Comparison of ENCODE assay signal across 21 cellular contexts in genomic region chr2:218990612-218991011, GRCh38. TPM values are rescaled to one million over a fixed set of nuclear protein-coding genes. Genes with fewer than 3 reads are reported as not detected.
DNase-seq lines count a peak whose midpoint lies in the region; ATAC-seq and TF ChIP-seq lines count a peak whose summit lies in the region.
"Had no signal": no experiment of that assay in that cellular context is flagged by ENCODE, and none has a peak within 500 bp of the region (broad histone marks: within the 10 kb centered on the region; RNA-seq: fewer than 3 reads in every experiment).

No MANE protein-coding gene starts in this region.

- H3K4me3 Mint-ChIP-seq in GM23338 = no peak overlapping the region
- no peak overlapping the region for H3K4me3 Mint-ChIP-seq in activated T-helper 1 cell treated with anti-CD3 and anti-CD28 coated beads, Interleukin-12 subunit alpha, Interleukin-12 subunit beta, Interleukin-2, Interleukin-4 antibody, amounts not matched to agents 30 ng/mL and 10 ng/mL and 1 ng/mL, durations not matched to agents 14 hours and 24 hours and 36 hours
- H3K4me3 Mint-ChIP-seq in stimulated activated naive B cell treated with anti-CD40 and anti-IgM and Interleukin-4, amounts not matched to agents 10 μg/mL and 1 μg/mL and 100 μg/mL, for 72 hours = no peak overlapping the region

- no peak overlapping the region for H3K4me2 ChIP-seq in GM23338
- H3K4me2 ChIP-seq: A549, KMS-11 had no signal

- intact Hi-C loops in activated T-helper 1 cell treated with anti-CD3 and anti-CD28 coated beads, Interleukin-12 subunit alpha, Interleukin-12 subunit beta, Interleukin-2, Interleukin-4 antibody, amounts not matched to agents 30 ng/mL and 10 ng/mL and 1 ng/mL, durations not matched to agents 14 hours and 24 hours and 36 hours (cut with micrococcal nuclease) = no loop called here
- intact Hi-C loops in sigmoid colon (cut with DNase I) = loop anchor here (10.0 kb wide), 1 partner anchor 164 kb away; no protein-coding TSS in a partner anchor

- H2AFZ ChIP-seq in GM23338 = no peak overlapping the region

- H3K9me2 ChIP-seq in GM23338 (ENCODE audit: insufficient read depth) = no peaks in the 10 kb centered on the region

- no peak overlapping the region for H3K27ac Mint-ChIP-seq in GM23338
- peak overlapping the region; percentile 44 for H3K27ac Mint-ChIP-seq in activated T-helper 1 cell treated with anti-CD3 and anti-CD28 coated beads, Interleukin-12 subunit alpha, Interleukin-12 subunit beta, Interleukin-2, Interleukin-4 antibody, amounts not matched to agents 30 ng/mL and 10 ng/mL and 1 ng/mL, durations not matched to agents 14 hours and 24 hours and 36 hours
- no peak overlapping the region for H3K27ac Mint-ChIP-seq in stimulated activated naive B cell treated with anti-CD40 and anti-IgM and Interleukin-4, amounts not matched to agents 10 μg/mL and 1 μg/mL and 100 μg/mL, for 72 hours
- H3K27ac Mint-ChIP-seq: CD4-positive, alpha-beta memory T cell had no signal

- H3F3A ChIP-seq in GM23338 (replicated peaks; ENCODE audit: low read depth) = peaks cover 4% of the 10 kb centered on the region; the same call in 1 of the 2 replicates

- H3K9me3 ChIP-seq in iPS-15b (ENCODE audit: control insufficient read depth, insufficient read depth, low read length) = no peaks in the 10 kb centered on the region
- H3K9me3 ChIP-seq in sigmoid colon = no peaks in the 10 kb centered on the region
- H3K9me3 ChIP-seq: A549, HAP-1 had no signal

- peaks cover 99% of the 10 kb centered on the region for H3K27me3 Mint-ChIP-seq in GM23338 (ENCODE audit: insufficient read depth, low read depth, poor library complexity)
- H3K27me3 Mint-ChIP-seq in activated T-helper 1 cell treated with anti-CD3 and anti-CD28 coated beads, Interleukin-12 subunit alpha, Interleukin-12 subunit beta, Interleukin-2, Interleukin-4 antibody, amounts not matched to agents 30 ng/mL and 10 ng/mL and 1 ng/mL, durations not matched to agents 14 hours and 24 hours and 36 hours (ENCODE audit: insufficient read depth) = peaks cover 90% of the 10 kb centered on the region
- peaks cover 84 to 93% of the 10 kb centered on the region in 2 donors for H3K27me3 Mint-ChIP-seq in stimulated activated naive B cell treated with anti-CD40 and anti-IgM and Interleukin-4, amounts not matched to agents 10 μg/mL and 1 μg/mL and 100 μg/mL, for 72 hours

- TF ChIP-seq CTCF in GM23338 (conservative IDR thresholded peaks at IDR 0.05; ENCODE audit: low read depth in 2 of 2) (no peak), sigmoid colon (IDR thresholded peaks at IDR 0.05) (no peak)

- no peak for ATAC-seq in GM23338
- no peak for ATAC-seq in HG03460 (IDR thresholded peaks at IDR 0.05; ENCODE audit: unreplicated experiment)
- no peak for ATAC-seq in stimulated activated naive B cell treated with anti-CD40 and anti-IgM and Interleukin-4, amounts not matched to agents 10 μg/mL and 1 μg/mL and 100 μg/mL, for 72 hours (replicated peaks)
- ATAC-seq: A549 had no signal

- H4K20me1 ChIP-seq in GM23338 (replicated peaks; ENCODE audit: insufficient read depth) = peaks cover 18% of the 10 kb centered on the region; the same call in 1 of the 2 replicates

- no peak overlapping the region for H3K4me3 ChIP-seq in GM23338
- peak overlapping the region; percentile 8 for H3K4me3 ChIP-seq in iPS-15b (ENCODE audit: low read depth, low read length)
- H3K4me3 ChIP-seq in sigmoid colon = no peak overlapping the region
- H3K4me3 ChIP-seq: A549, HAP-1 had no signal

- H3K9ac ChIP-seq in iPS-15b (ENCODE audit: low read depth, low read length) = no peak overlapping the region
- H3K9ac ChIP-seq: KMS-11 had no signal

- no peak for DNase-seq in GM23338 (ENCODE audit: low spot score)
- no peak for DNase-seq in activated T-helper 1 cell treated with anti-CD3 and anti-CD28 coated beads, Interleukin-12 subunit alpha, Interleukin-12 subunit beta, Interleukin-2, Interleukin-4 antibody, amounts not matched to agents 30 ng/mL and 10 ng/mL and 1 ng/mL, durations not matched to agents 14 hours and 24 hours and 36 hours (ENCODE audit: low spot score)
- DNase-seq in sigmoid colon = peak; percentile 28
- no peak for DNase-seq in stimulated activated naive B cell treated with anti-CD40 and anti-IgM and Interleukin-4, amounts not matched to agents 10 μg/mL and 1 μg/mL and 100 μg/mL, for 72 hours
- DNase-seq in C1 segment of cervical spinal cord (lab: John Stamatoyannopoulos, UW) = no peak
- no peak for DNase-seq in NCI-H1048 (lab: John Stamatoyannopoulos, UW)
- DNase-seq: AML-193; CD4-positive, alpha-beta memory T cell; DMS153; DMS79; GDM1; GOT3 had no signal

- 15 to 21% methylated on average over 6 of the region's 6 CpGs for WGBS in sigmoid colon, 2 donors

- no peaks in the 10 kb centered on the region for H3K79me2 ChIP-seq in GM23338 (replicated peaks; ENCODE audit: insufficient read depth)

- H3K9me3 Mint-ChIP-seq in GM23338 = peaks cover 3% of the 10 kb centered on the region; the same call in 1 of the 3 replicates
- no peaks in the 10 kb centered on the region for H3K9me3 Mint-ChIP-seq in activated T-helper 1 cell treated with anti-CD3 and anti-CD28 coated beads, Interleukin-12 subunit alpha, Interleukin-12 subunit beta, Interleukin-2, Interleukin-4 antibody, amounts not matched to agents 30 ng/mL and 10 ng/mL and 1 ng/mL, durations not matched to agents 14 hours and 24 hours and 36 hours
- H3K9me3 Mint-ChIP-seq in stimulated activated naive B cell treated with anti-CD40 and anti-IgM and Interleukin-4, amounts not matched to agents 10 μg/mL and 1 μg/mL and 100 μg/mL, for 72 hours = no peaks in the 10 kb centered on the region

- H3K4me1 ChIP-seq in GM23338 (ENCODE audit: insufficient read depth) (peaks cover 22% of the 10 kb centered on the region), iPS-15b (ENCODE audit: control insufficient read depth, insufficient read depth, low read length) (peaks cover 4% of the 10 kb centered on the region), sigmoid colon (peaks cover 0 to 22% (median 17%) of the 10 kb centered on the region in 4 donors)
- H3K4me1 ChIP-seq: HAP-1 had no signal

- H3K27ac ChIP-seq in GM23338 (ENCODE audit: low read depth) = no peak overlapping the region
- no peak overlapping the region for H3K27ac ChIP-seq in sigmoid colon
- H3K27ac ChIP-seq: A549, HL-60, KMS-11 had no signal

- H3K4me1 Mint-ChIP-seq in GM23338 = peaks cover 3% of the 10 kb centered on the region; the same call in 2 of the 3 replicates
- H3K4me1 Mint-ChIP-seq in activated T-helper 1 cell treated with anti-CD3 and anti-CD28 coated beads, Interleukin-12 subunit alpha, Interleukin-12 subunit beta, Interleukin-2, Interleukin-4 antibody, amounts not matched to agents 30 ng/mL and 10 ng/mL and 1 ng/mL, durations not matched to agents 14 hours and 24 hours and 36 hours (ENCODE audit: low read depth) = no peaks in the 10 kb centered on the region
- H3K4me1 Mint-ChIP-seq in stimulated activated naive B cell treated with anti-CD40 and anti-IgM and Interleukin-4, amounts not matched to agents 10 μg/mL and 1 μg/mL and 100 μg/mL, for 72 hours = peaks cover 11 to 13% of the 10 kb centered on the region in 2 donors

- no peak for TF ChIP-seq EP300 in sigmoid colon (IDR thresholded peaks at IDR 0.05)

- H3K36me3 ChIP-seq in GM23338 (ENCODE audit: insufficient read depth) (no peaks in the 10 kb centered on the region), iPS-15b (ENCODE audit: control insufficient read depth, insufficient read depth, low read length) (no peaks in the 10 kb centered on the region), sigmoid colon (no peaks in the 10 kb centered on the region)
- H3K36me3 ChIP-seq: HAP-1 had no signal

- peaks cover 100% of the 10 kb centered on the region for H3K27me3 ChIP-seq in GM23338 (ENCODE audit: insufficient read depth)
- H3K27me3 ChIP-seq in iPS-15b (ENCODE audit: control insufficient read depth, insufficient read depth, low read length) = peaks cover 100% of the 10 kb centered on the region
- H3K27me3 ChIP-seq in sigmoid colon = peaks cover 71 to 100% (median 100%) of the 10 kb centered on the region in 3 donors

- H3K36me3 Mint-ChIP-seq in GM23338 (ENCODE audit: low read depth) = no peaks in the 10 kb centered on the region
- no peaks in the 10 kb centered on the region for H3K36me3 Mint-ChIP-seq in activated T-helper 1 cell treated with anti-CD3 and anti-CD28 coated beads, Interleukin-12 subunit alpha, Interleukin-12 subunit beta, Interleukin-2, Interleukin-4 antibody, amounts not matched to agents 30 ng/mL and 10 ng/mL and 1 ng/mL, durations not matched to agents 14 hours and 24 hours and 36 hours (ENCODE audit: low read depth)
- no peaks in the 10 kb centered on the region for H3K36me3 Mint-ChIP-seq in stimulated activated naive B cell treated with anti-CD40 and anti-IgM and Interleukin-4, amounts not matched to agents 10 μg/mL and 1 μg/mL and 100 μg/mL, for 72 hours
- H3K36me3 Mint-ChIP-seq: CD4-positive, alpha-beta memory T cell had no signal

- TF ChIP-seq POLR2A in sigmoid colon (IDR thresholded peaks at IDR 0.05) = no peak

RNA-seq across cellular contexts. Expression of gene CRYBA2, which starts 2.6 kb away (rescaled TPM):
- not detected in 2 replicates for total RNA-seq in GM23338 (2014; rRNA removed; shearing (Covaris generic))
- polyA plus RNA-seq in GM23338 (2016; fragmentation: Nextera tagmentation; extraction: Ambion mirVana) (not detected in 2 replicates), sigmoid colon (10 to 100 TPM in 1 of 3 donors, 1 to 10 TPM in 2; 1.4 to 10.8 (median 5.5) TPM)
- 0.36 TPM in 1 of 2 replicates, not detected in the other for total RNA-seq in activated T-helper 1 cell treated with anti-CD3 and anti-CD28 coated beads, Interleukin-12 subunit alpha, Interleukin-12 subunit beta, Interleukin-2, Interleukin-4 antibody, amounts not matched to agents 30 ng/mL and 10 ng/mL and 1 ng/mL, durations not matched to agents 14 hours and 24 hours and 36 hours
- not detected for total RNA-seq in sigmoid colon
- total RNA-seq: CD4-positive, alpha-beta memory T cell; HT1080 had no signal
- polyA plus RNA-seq: A549; CD14-positive monocyte; CD4-positive, alpha-beta memory T cell had no signal

RNA-seq across cellular contexts. Expression of gene FEV, which starts 5.6 kb away (rescaled TPM):
- not detected in 2 replicates for total RNA-seq in GM23338 (2014; rRNA removed; shearing (Covaris generic))
- polyA plus RNA-seq in GM23338 (2016; fragmentation: Nextera tagmentation; extraction: Ambion mirVana) (not detected in 2 replicates), sigmoid colon (1 to 10 TPM in 1 of 3 donors, under 1 TPM in 1, not detected in 1; 0.77 to 6.0 TPM)
- not detected in 2 replicates for total RNA-seq in activated T-helper 1 cell treated with anti-CD3 and anti-CD28 coated beads, Interleukin-12 subunit alpha, Interleukin-12 subunit beta, Interleukin-2, Interleukin-4 antibody, amounts not matched to agents 30 ng/mL and 10 ng/mL and 1 ng/mL, durations not matched to agents 14 hours and 24 hours and 36 hours
- total RNA-seq in sigmoid colon = under 1 TPM in 1 of 4 donors, not detected in 3; 0.71 TPM
- total RNA-seq: CD4-positive, alpha-beta memory T cell; HT1080 had no signal
- polyA plus RNA-seq: A549; BJ; CD14-positive monocyte; CD4-positive, alpha-beta memory T cell had no signal

RNA-seq across cellular contexts. Expression of gene CDK5R2, which starts 31.1 kb away (rescaled TPM):
- 0.43 and 0.56 TPM in 2 replicates for total RNA-seq in GM23338 (2014; rRNA removed; shearing (Covaris generic))
- polyA plus RNA-seq in GM23338 (2016; fragmentation: Nextera tagmentation; extraction: Ambion mirVana) = 0.19 TPM in 1 of 2 replicates, not detected in the other
- total RNA-seq in activated T-helper 1 cell treated with anti-CD3 and anti-CD28 coated beads, Interleukin-12 subunit alpha, Interleukin-12 subunit beta, Interleukin-2, Interleukin-4 antibody, amounts not matched to agents 30 ng/mL and 10 ng/mL and 1 ng/mL, durations not matched to agents 14 hours and 24 hours and 36 hours = not detected in 2 replicates
- total RNA-seq in sigmoid colon = under 1 TPM in 2 of 4 donors, not detected in 2; 0.14 to 0.36 TPM
- polyA plus RNA-seq in sigmoid colon = under 1 TPM in 1 of 3 donors, not detected in 2; 0.48 TPM
- total RNA-seq: CD4-positive, alpha-beta memory T cell had no signal
- polyA plus RNA-seq: CD14-positive monocyte; CD4-positive, alpha-beta memory T cell had no signal

RNA-seq across cellular contexts. Expression of gene CFAP65, which starts 50.7 kb away (rescaled TPM):
- total RNA-seq in GM23338 (2014; rRNA removed; shearing (Covaris generic)) = 0.23 and 0.38 TPM in 2 replicates
- 0.37 and 0.74 TPM in 2 replicates for polyA plus RNA-seq in GM23338 (2016; fragmentation: Nextera tagmentation; extraction: Ambion mirVana)
- not detected in 2 replicates for total RNA-seq in activated T-helper 1 cell treated with anti-CD3 and anti-CD28 coated beads, Interleukin-12 subunit alpha, Interleukin-12 subunit beta, Interleukin-2, Interleukin-4 antibody, amounts not matched to agents 30 ng/mL and 10 ng/mL and 1 ng/mL, durations not matched to agents 14 hours and 24 hours and 36 hours
- total RNA-seq in sigmoid colon = not detected
- polyA plus RNA-seq in sigmoid colon = under 1 TPM; under 0.01 to 0.10 (median under 0.01) TPM
- total RNA-seq: CD4-positive, alpha-beta memory T cell; HT1080 had no signal
- polyA plus RNA-seq: BJ; CD14-positive monocyte; CD4-positive, alpha-beta memory T cell had no signal
